In the genomic region with DNA sequence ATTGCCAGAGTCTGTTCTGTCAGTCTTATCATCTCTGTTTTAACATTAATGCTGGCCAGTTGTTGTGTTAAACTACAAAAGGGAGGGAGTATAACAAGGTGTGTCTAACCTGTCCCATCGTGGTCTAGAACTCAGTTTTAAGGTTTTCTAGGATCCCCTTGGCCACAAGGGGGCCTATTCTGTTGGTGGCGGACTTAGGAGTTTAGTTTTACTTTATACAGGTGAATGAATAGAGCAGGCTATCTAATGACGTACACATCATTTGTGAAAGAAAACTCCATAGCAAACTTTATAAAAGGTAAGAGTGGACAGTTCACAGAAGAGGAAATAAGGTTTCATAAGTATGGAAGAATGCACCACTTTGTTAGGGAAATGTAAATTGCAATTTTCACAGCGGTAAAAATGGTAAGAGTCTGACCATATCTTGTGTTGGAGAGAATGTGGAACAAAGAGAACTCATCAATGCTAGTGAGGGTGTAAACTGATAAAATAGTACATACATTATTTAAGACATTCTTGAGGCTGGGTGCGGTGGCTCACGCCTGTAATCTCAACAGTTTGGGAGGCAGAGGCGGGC, we compare ENCODE assay signal across 8 cellular contexts. TPM values are rescaled to one million over a fixed set of nuclear protein-coding genes. Genes with fewer than 3 reads are reported as not detected.
DNase-seq lines count a peak whose midpoint lies in the region; ATAC-seq, FAIRE-seq and TF ChIP-seq lines count a peak whose summit lies in the region.

No MANE protein-coding gene starts in this region.

- peak overlapping the region; percentile 4 to 92 (median 68) for H3K27ac Mint-ChIP-seq in naive thymus-derived CD4-positive, alpha-beta T cell

- in situ Hi-C loops in GM12878 (cut with MboI), result no loop called here

- FAIRE-seq in GM12878 (lab: Jason Lieb, UNC), result no peak

- H3K9me3 ChIP-seq in RWPE2 (ENCODE audit: severe bottlenecking), result no peaks in the 10 kb centered on the region
- no peaks in the 10 kb centered on the region for H3K9me3 ChIP-seq in GM12878 (replicated peaks; ENCODE audit: control insufficient read depth, insufficient read depth, low read length)
- no peaks in the 10 kb centered on the region for H3K9me3 ChIP-seq in naive thymus-derived CD4-positive, alpha-beta T cell (ENCODE audit: control insufficient read depth in 2 of 3, low read length in 3 of 3)

- no peak for TF ChIP-seq EP300 in GM12878 (IDR thresholded peaks at IDR 0.05; ENCODE audit: borderline replicate concordance in 1 of 2, control insufficient read depth in 1 of 2, low read depth in 2 of 2, low read length in 2 of 2)

- peak; percentile 51 for TF ChIP-seq RAD21 in GM12878 (IDR thresholded peaks at IDR 0.05; ENCODE audit: insufficient read depth, low read depth, low read length)

- no peak overlapping the region for H3K9ac ChIP-seq in GM12878 (ENCODE audit: control insufficient read depth, insufficient read depth, low read length)

- H3K27ac ChIP-seq in RWPE2 (ENCODE audit: poor library complexity, severe bottlenecking) (no peak overlapping the region), GM12878 (ENCODE audit: control insufficient read depth, insufficient read depth) (no peak overlapping the region)
- no peak overlapping the region for H3K27ac ChIP-seq in naive thymus-derived CD4-positive, alpha-beta T cell (ENCODE audit: low read depth, low read length)

- 60% methylated on average over 7 of the region's 7 CpGs for WGBS in GM12878 (ENCODE audit: insufficient coverage, insufficient replicate concordance, low lambda C conversion rate, missing lambda C conversion rate)

- peaks cover 24 to 43% (median 34%) of the 10 kb centered on the region in 7 donors for H3K4me1 Mint-ChIP-seq in naive thymus-derived CD4-positive, alpha-beta T cell

- BruUV-seq in GM12878 (replicated peaks; lab: Mats Ljungman, UMichigan), result no TSS peak

- intact Hi-C loops in GM12878 (cut with micrococcal nuclease; ENCODE audit: unreplicated experiment), result no loop called here
- intact Hi-C loops in naive thymus-derived CD4-positive, alpha-beta T cell (cut with micrococcal nuclease), result loop anchor here (1.0 to 10.0 kb wide), 3 partner anchors 24 to 1839 kb away; a partner anchor contains a TSS

- DNase-seq in AG09319 (ENCODE audit: extremely low read depth, low read depth) (no peak), RWPE2 (ENCODE audit: low spot score) (no peak), GM12878 (ENCODE audit: low read depth, low spot score) (no peak), GDM1 (lab: John Stamatoyannopoulos, UW) (no peak), epidermal melanocyte (ENCODE audit: insufficient read length, low spot score) (no peak)
- DNase-seq in naive thymus-derived CD4-positive, alpha-beta T cell, result peak in 7 of 9 donors; percentile 44 to 62 (median 58)

- H3K4me1 ChIP-seq in RWPE2 (ENCODE audit: insufficient read depth, poor library complexity, severe bottlenecking) (peaks cover 3% of the 10 kb centered on the region), GM12878 (ENCODE audit: control insufficient read depth, insufficient read depth, low read length) (peaks cover 6% of the 10 kb centered on the region)
- peaks cover 12 to 19% of the 10 kb centered on the region in 2 donors for H3K4me1 ChIP-seq in naive thymus-derived CD4-positive, alpha-beta T cell (ENCODE audit: control insufficient read depth in 2 of 2, insufficient read depth in 2 of 2, low read length in 2 of 2)

- TF ChIP-seq POLR2A in GM12878 (IDR thresholded peaks at IDR 0.05; ENCODE audit: low read depth, low read length), result no peak

- H2AFZ ChIP-seq in GM12878 (ENCODE audit: control insufficient read depth, low read depth, low read length), result no peak overlapping the region

- H3K9me3 Mint-ChIP-seq in naive thymus-derived CD4-positive, alpha-beta T cell, result no peaks in the 10 kb centered on the region

- peaks cover 0 to 4% (median 2%) of the 10 kb centered on the region in 5 donors for H3K36me3 Mint-ChIP-seq in naive thymus-derived CD4-positive, alpha-beta T cell

- H3K27me3 ChIP-seq in RWPE2 (ENCODE audit: insufficient read depth, poor library complexity, severe bottlenecking) (no peaks in the 10 kb centered on the region), GM12878 (replicated peaks in 1 of 2; ENCODE audit: control insufficient read depth in 2 of 2, insufficient read depth in 2 of 2, low read length in 1 of 2) (no peaks in the 10 kb centered on the region)
- no peaks in the 10 kb centered on the region for H3K27me3 ChIP-seq in naive thymus-derived CD4-positive, alpha-beta T cell (ENCODE audit: control insufficient read depth in 2 of 2, insufficient read depth in 2 of 2, low read length in 2 of 2)

- H3K4me3 ChIP-seq in GM12875 (ENCODE audit: low read depth, low read length) (no peak overlapping the region), RWPE2 (ENCODE audit: severe bottlenecking) (no peak overlapping the region), GM12878 (no peak overlapping the region)
- no peak overlapping the region for H3K4me3 ChIP-seq in naive thymus-derived CD4-positive, alpha-beta T cell (ENCODE audit: low read length)

- H3K79me2 ChIP-seq in GM12878 (ENCODE audit: control insufficient read depth, insufficient read depth, low read length), result peaks cover 33% of the 10 kb centered on the region

- H4K20me1 ChIP-seq in GM12878 (ENCODE audit: control insufficient read depth, insufficient read depth), result no peaks in the 10 kb centered on the region

- peak overlapping the region; percentile 44 to 83 (median 70) for H3K4me3 Mint-ChIP-seq in naive thymus-derived CD4-positive, alpha-beta T cell

- CTCF ChIA-PET in GM12878 (lab: Yijun Ruan, JAX), result interaction anchor here (1.7 to 2.6 kb wide), 4 partner anchors 14 to 274 kb away, joined by 6 to 14 read pairs (median 6); a partner anchor contains a TSS
- CTCF ChIA-PET in naive thymus-derived CD4-positive, alpha-beta T cell (lab: Charles Lee), result interaction anchor here (0.7 to 3.8 kb wide), 6 partner anchors 9 to 277 kb away, joined by 3 to 38 read pairs (median 4); no protein-coding TSS in a partner anchor

- SMC1A ChIA-PET in GM12878 (lab: Charles Lee; ENCODE audit: uncharacterized antibody, unreplicated experiment), result no interaction called here

- no peak overlapping the region for H3K4me2 ChIP-seq in GM12878 (ENCODE audit: control insufficient read depth, insufficient read depth)

- POLR2A ChIA-PET in GM12878 (lab: Charles Lee), result interaction anchor here (1.1 to 1.6 kb wide), 2 partner anchors 8 to 38 kb away, joined by 3 read pairs; no protein-coding TSS in a partner anchor
- POLR2A ChIA-PET in naive thymus-derived CD4-positive, alpha-beta T cell (lab: Charles Lee), result interaction anchor here (1.5 kb wide), 1 partner anchor 14 kb away, joined by 7 read pairs; a partner anchor contains a TSS

- H3K36me3 ChIP-seq in RWPE2 (ENCODE audit: low read depth), result peaks cover under 1% of the 10 kb centered on the region; the same call in 1 of the 2 replicates
- H3K36me3 ChIP-seq in GM12878 (ENCODE audit: control insufficient read depth in 2 of 2, insufficient read depth in 2 of 2, low read length in 1 of 2), result no peaks in the 10 kb centered on the region
- H3K36me3 ChIP-seq in naive thymus-derived CD4-positive, alpha-beta T cell (ENCODE audit: control insufficient read depth in 2 of 3, insufficient read depth in 3 of 3, low read length in 3 of 3), result peaks cover 0 to 8% (median 0%) of the 10 kb centered on the region in 3 experiments

- RAD21 ChIA-PET in GM12878 (lab: Charles Lee; ENCODE audit: unreplicated experiment), result interaction anchor here (1.2 to 2.3 kb wide), 3 partner anchors 14 to 25 kb away, joined by 3 to 10 read pairs (median 6); a partner anchor contains a TSS

- no peaks in the 10 kb centered on the region for H3K27me3 Mint-ChIP-seq in naive thymus-derived CD4-positive, alpha-beta T cell

- peak; percentile 48; the same call in 1 of the 3 replicates for ATAC-seq in RWPE2 (ENCODE audit: low read depth)
- ATAC-seq in GM12878, result peak; percentile 35
- peak; percentile 76 for ATAC-seq in naive thymus-derived CD4-positive, alpha-beta T cell
- no peak for ATAC-seq in GM21447 (IDR thresholded peaks at IDR 0.05; ENCODE audit: unreplicated experiment)

- peak; percentile 37 for TF ChIP-seq CTCF in AG09319 (IDR thresholded peaks at IDR 0.05; ENCODE audit: low read depth, low read length)
- TF ChIP-seq CTCF in GM12875 (IDR thresholded peaks at IDR 0.05; ENCODE audit: borderline replicate concordance, insufficient read depth, low read depth, low read length), result peak; percentile 67; the same call in 1 of the 2 replicates
- TF ChIP-seq CTCF in RWPE2 (IDR thresholded peaks at IDR 0.05; ENCODE audit: poor library complexity, severe bottlenecking), result peak; percentile 79
- peak; percentile 33 to 60 (median 60); a peak in 5 of 6 replicates for TF ChIP-seq CTCF in GM12878 (IDR thresholded peaks at IDR 0.05 in 2 of 3, conservative IDR thresholded peaks at IDR 0.05 in 1 of 3; ENCODE audit: control insufficient read depth in 2 of 3, extremely low read depth in 1 of 3, insufficient read depth in 1 of 3, low read depth in 3 of 3, low read length in 3 of 3)

RNA-seq across cellular contexts. Expression of a gene that starts 2.5 kb away (rescaled TPM):
- total RNA-seq in GM12878 (2013; cell fraction: nucleolus; rRNA removed), result 65.7 and 71.1 TPM in 2 replicates
- total RNA-seq in GM12878 (2014; rRNA removed) (15.2 and 18.0 TPM in 2 replicates), GM12878 (2014; rRNA removed; fragmentation: Illumina TruSeq; extraction: Trizol) (23.0 and 23.3 TPM in 2 replicates), GM12878 (2021) (17.0 and 17.5 TPM in 2 replicates)
- polyA plus RNA-seq in GM12878 (2011; ENCODE audit: low read depth), result 7.1 TPM
- polyA plus RNA-seq in GM12878 (2011; rRNA removed) (24.3 and 30.4 TPM in 2 replicates), GM12878 (2014; fragmentation: Illumina TruSeq; extraction: Trizol) (19.2 and 23.8 TPM in 2 replicates), GM12878 (2014; fragmentation: Nextera tagmentation; extraction: Ambion mirVana) (1 to 10 TPM; 7.8 to 8.9 TPM), GM12878 (2014; rRNA removed) (10.3 and 11.7 TPM in 2 replicates), GM12878 (2016; fragmentation: Nextera tagmentation; extraction: Ambion mirVana) (10 to 100 TPM; 12.9 to 14.2 TPM)
- polyA plus RNA-seq in GM12878 (2011; cell fraction: cytosol; rRNA removed), result 12.7 and 14.3 TPM in 2 replicates
- polyA plus RNA-seq in GM12878 (2011; cell fraction: nucleus; rRNA removed), result 9.5 and 10.7 TPM in 2 replicates
- 9.9 and 11.2 TPM in 2 replicates for polyA plus RNA-seq in GM12878 (2012)
- 29.3 and 33.2 TPM in 2 replicates for polyA minus RNA-seq in GM12878 (2011; rRNA and poly(A)+ RNA removed)
- 7.4 and 8.7 TPM in 2 replicates for polyA minus RNA-seq in GM12878 (2011; cell fraction: cytosol; rRNA and poly(A)+ RNA removed)
- polyA minus RNA-seq in GM12878 (2011; cell fraction: nucleus; rRNA and poly(A)+ RNA removed), result 21.9 and 29.9 TPM in 2 replicates
- total RNA-seq in naive thymus-derived CD4-positive, alpha-beta T cell, result 10 to 100 TPM; 22.4 to 27.5 (median 26.9) TPM
- polyA plus RNA-seq in naive thymus-derived CD4-positive, alpha-beta T cell, result 10 to 100 TPM; 17.9 to 20.3 TPM

RNA-seq across cellular contexts. Expression of a gene that starts 14.0 kb away (rescaled TPM):
- 51.7 and 53.8 TPM in 2 replicates for total RNA-seq in GM12878 (2013; cell fraction: nucleolus; rRNA removed)
- total RNA-seq in GM12878 (2014; rRNA removed) (41.1 and 42.5 TPM in 2 replicates), GM12878 (2014; rRNA removed; fragmentation: Illumina TruSeq; extraction: Trizol) (23.7 and 24.1 TPM in 2 replicates), GM12878 (2021) (25.2 and 29.8 TPM in 2 replicates)
- 20.3 TPM for polyA plus RNA-seq in GM12878 (2011; ENCODE audit: low read depth)
- polyA plus RNA-seq in GM12878 (2011; rRNA removed) (50.8 and 62.5 TPM in 2 replicates), GM12878 (2014; fragmentation: Illumina TruSeq; extraction: Trizol) (24.8 and 25.7 TPM in 2 replicates), GM12878 (2014; fragmentation: Nextera tagmentation; extraction: Ambion mirVana) (10 to 100 TPM in 1 of 2 experiments, 1 to 10 TPM in 1; 7.0 to 13.3 TPM), GM12878 (2014; rRNA removed) (46.5 and 51.5 TPM in 2 replicates), GM12878 (2016; fragmentation: Nextera tagmentation; extraction: Ambion mirVana) (10 to 100 TPM; 42.5 TPM)
- 32.4 and 42.5 TPM in 2 replicates for polyA plus RNA-seq in GM12878 (2011; cell fraction: cytosol; rRNA removed)
- 45.5 and 54.7 TPM in 2 replicates for polyA plus RNA-seq in GM12878 (2011; cell fraction: nucleus; rRNA removed)
- polyA plus RNA-seq in GM12878 (2012), result 22.4 and 25.5 TPM in 2 replicates
- polyA minus RNA-seq in GM12878 (2011; rRNA and poly(A)+ RNA removed), result 16.2 and 20.9 TPM in 2 replicates
- 14.8 and 16.3 TPM in 2 replicates for polyA minus RNA-seq in GM12878 (2011; cell fraction: cytosol; rRNA and poly(A)+ RNA removed)
- 21.8 and 38.5 TPM in 2 replicates for polyA minus RNA-seq in GM12878 (2011; cell fraction: nucleus; rRNA and poly(A)+ RNA removed)
- total RNA-seq in naive thymus-derived CD4-positive, alpha-beta T cell, result 10 to 100 TPM; 16.1 to 31.4 (median 24.1) TPM
- polyA plus RNA-seq in naive thymus-derived CD4-positive, alpha-beta T cell, result 10 to 100 TPM; 74.3 to 75.2 TPM

RNA-seq across cellular contexts. Expression of a gene that starts 42.3 kb away (rescaled TPM):
- 4.0 and 4.2 TPM in 2 replicates for total RNA-seq in GM12878 (2013; cell fraction: nucleolus; rRNA removed)
- total RNA-seq in GM12878 (2014; rRNA removed), result 11.3 and 11.5 TPM in 2 replicates
- 3.1 and 3.4 TPM in 2 replicates for total RNA-seq in GM12878 (2014; rRNA removed; fragmentation: Illumina TruSeq; extraction: Trizol)
- total RNA-seq in GM12878 (2021), result 7.9 and 8.3 TPM in 2 replicates
- 0.73 TPM for polyA plus RNA-seq in GM12878 (2011; ENCODE audit: low read depth)
- polyA plus RNA-seq in GM12878 (2011; rRNA removed), result 1.2 and 1.5 TPM in 2 replicates
- polyA plus RNA-seq in GM12878 (2011; cell fraction: cytosol; rRNA removed), result 1.3 and 1.7 TPM in 2 replicates
- polyA plus RNA-seq in GM12878 (2011; cell fraction: nucleus; rRNA removed), result 3.6 and 4.2 TPM in 2 replicates
- polyA plus RNA-seq in GM12878 (2012), result 2.5 and 3.2 TPM in 2 replicates
- polyA plus RNA-seq in GM12878 (2014; fragmentation: Illumina TruSeq; extraction: Trizol), result 1.2 and 1.9 TPM in 2 replicates
- 1 to 10 TPM in 1 of 2 experiments, under 1 TPM in 1; 0.55 to 1.2 TPM for polyA plus RNA-seq in GM12878 (2014; fragmentation: Nextera tagmentation; extraction: Ambion mirVana)
- 8.8 and 9.4 TPM in 2 replicates for polyA plus RNA-seq in GM12878 (2014; rRNA removed)
- 10 to 100 TPM; 10.9 to 11.7 TPM for polyA plus RNA-seq in GM12878 (2016; fragmentation: Nextera tagmentation; extraction: Ambion mirVana)
- 0.93 and 1.1 TPM in 2 replicates for polyA minus RNA-seq in GM12878 (2011; rRNA and poly(A)+ RNA removed)
- 0.53 and 0.62 TPM in 2 replicates for polyA minus RNA-seq in GM12878 (2011; cell fraction: cytosol; rRNA and poly(A)+ RNA removed)
- 2.3 and 2.4 TPM in 2 replicates for polyA minus RNA-seq in GM12878 (2011; cell fraction: nucleus; rRNA and poly(A)+ RNA removed)
- 1 to 10 TPM in 2 of 5 experiments, under 1 TPM in 3; 0.34 to 1.8 (median 0.76) TPM for total RNA-seq in naive thymus-derived CD4-positive, alpha-beta T cell
- polyA plus RNA-seq in naive thymus-derived CD4-positive, alpha-beta T cell, result under 1 TPM; 0.79 to 0.90 TPM

RNA-seq across cellular contexts. Expression of a gene that starts 56.6 kb away (rescaled TPM):
- 48.7 and 51.4 TPM in 2 replicates for total RNA-seq in GM12878 (2013; cell fraction: nucleolus; rRNA removed)
- total RNA-seq in GM12878 (2014; rRNA removed) (419 and 443 TPM in 2 replicates), GM12878 (2014; rRNA removed; fragmentation: Illumina TruSeq; extraction: Trizol) (269 and 273 TPM in 2 replicates), GM12878 (2021) (286 and 294 TPM in 2 replicates)
- polyA plus RNA-seq in GM12878 (2011; ENCODE audit: low read depth), result 286 TPM
- polyA plus RNA-seq in GM12878 (2011; rRNA removed) (122 and 130 TPM in 2 replicates), GM12878 (2014; fragmentation: Illumina TruSeq; extraction: Trizol) (378 and 399 TPM in 2 replicates), GM12878 (2014; fragmentation: Nextera tagmentation; extraction: Ambion mirVana) (100 to 1,000 TPM; 418 to 714 TPM), GM12878 (2014; rRNA removed) (355 and 359 TPM in 2 replicates), GM12878 (2016; fragmentation: Nextera tagmentation; extraction: Ambion mirVana) (100 to 1,000 TPM; 339 to 389 TPM)
- 126 and 193 TPM in 2 replicates for polyA plus RNA-seq in GM12878 (2011; cell fraction: cytosol; rRNA removed)
- 55.0 and 60.1 TPM in 2 replicates for polyA plus RNA-seq in GM12878 (2011; cell fraction: nucleus; rRNA removed)
- polyA plus RNA-seq in GM12878 (2012), result 191 and 218 TPM in 2 replicates
- polyA minus RNA-seq in GM12878 (2011; rRNA and poly(A)+ RNA removed), result 84.4 and 140 TPM in 2 replicates
- 24.5 and 36.5 TPM in 2 replicates for polyA minus RNA-seq in GM12878 (2011; cell fraction: cytosol; rRNA and poly(A)+ RNA removed)
- 11.8 and 17.8 TPM in 2 replicates for polyA minus RNA-seq in GM12878 (2011; cell fraction: nucleus; rRNA and poly(A)+ RNA removed)
- total RNA-seq in naive thymus-derived CD4-positive, alpha-beta T cell, result 1 to 10 TPM in 1 of 5 experiments, under 1 TPM in 3, not detected in 1; 0.32 to 1.8 (median 0.53) TPM
- polyA plus RNA-seq in naive thymus-derived CD4-positive, alpha-beta T cell, result under 1 TPM; 0.56 to 0.59 TPM

Comparison
In these comparisons a context has a peak if more than half of its experiments do, and no peak if none do; other contexts are left out.
1. DNase-seq: peak in naive thymus-derived CD4-positive, alpha-beta T cell (7 of 9); none in AG09319 (single experiment), RWPE2 (single experiment), GM12878 (single experiment), GDM1 (single experiment) and epidermal melanocyte (single experiment).
2. Peak in every context shown above with its lines, with median percentiles within 50 percentile points of each other: CTCF ChIP-seq.